Comparison of ENCODE assay signal across 1 cellular context in the genomic region with DNA sequence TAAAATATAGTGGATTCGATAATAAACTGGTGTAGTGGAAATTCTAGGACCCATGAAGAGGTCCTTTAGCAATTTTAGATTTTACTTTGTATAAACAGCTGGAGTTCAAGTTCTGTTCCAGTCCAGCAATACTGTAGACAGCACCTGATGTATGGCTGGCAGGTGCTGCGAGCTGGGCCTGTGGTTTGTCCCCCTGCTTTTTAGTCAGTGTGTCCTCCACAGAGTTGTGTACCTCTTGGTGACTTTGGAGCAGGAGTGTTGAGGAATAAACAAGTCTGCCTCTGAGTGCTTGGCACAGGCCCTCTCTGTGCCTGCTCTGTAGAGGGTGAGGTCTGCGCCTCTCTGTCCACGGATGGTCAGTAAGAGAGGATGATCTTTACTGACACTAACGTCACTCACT.
TF ChIP-seq lines count a peak whose summit lies in the region.

No MANE protein-coding gene starts in this region.

TF ChIP-seq in H1, 55 proteins besides CTCF, POLR2A, EP300 and RAD21:
- TF ChIP-seq KDM5A (IDR thresholded peaks at IDR 0.05; ENCODE audit: low read length) (no peak), NANOG (IDR thresholded peaks at IDR 0.05; ENCODE audit: insufficient read depth, low read depth, low read length, poor library complexity, severe bottlenecking) (no peak), TAF7 (optimal IDR thresholded peaks at IDR 0.05; ENCODE audit: borderline replicate concordance, low read depth, low read length) (no peak), TCF12 (IDR thresholded peaks at IDR 0.05; ENCODE audit: low read depth, low read length) (no peak), BRCA1 (IDR thresholded peaks at IDR 0.05; ENCODE audit: low read depth, low read length) (no peak), CEBPB (IDR thresholded peaks at IDR 0.05; ENCODE audit: low read depth, low read length) (no peak), CREB1 (IDR thresholded peaks at IDR 0.05) (no peak), CBX8 (IDR thresholded peaks at IDR 0.05; ENCODE audit: borderline replicate concordance, low read depth, low read length) (no peak), RBBP5 (IDR thresholded peaks at IDR 0.05; ENCODE audit: borderline replicate concordance, low read depth, low read length) (no peak), KDM1A (IDR thresholded peaks at IDR 0.05; ENCODE audit: borderline replicate concordance, low read length) (no peak), E2F6 (IDR thresholded peaks at IDR 0.05) (no peak), ZNF274 (IDR thresholded peaks at IDR 0.05; ENCODE audit: borderline replicate concordance, extremely low read depth, low read length) (no peak), ATF2 (IDR thresholded peaks at IDR 0.05; ENCODE audit: low read length) (no peak), GTF2F1 (IDR thresholded peaks at IDR 0.05; ENCODE audit: borderline replicate concordance, low read depth, low read length) (no peak), SAP30 (IDR thresholded peaks at IDR 0.05; ENCODE audit: insufficient read depth, insufficient replicate concordance, low read length) (no peak)
